In the genomic region with DNA sequence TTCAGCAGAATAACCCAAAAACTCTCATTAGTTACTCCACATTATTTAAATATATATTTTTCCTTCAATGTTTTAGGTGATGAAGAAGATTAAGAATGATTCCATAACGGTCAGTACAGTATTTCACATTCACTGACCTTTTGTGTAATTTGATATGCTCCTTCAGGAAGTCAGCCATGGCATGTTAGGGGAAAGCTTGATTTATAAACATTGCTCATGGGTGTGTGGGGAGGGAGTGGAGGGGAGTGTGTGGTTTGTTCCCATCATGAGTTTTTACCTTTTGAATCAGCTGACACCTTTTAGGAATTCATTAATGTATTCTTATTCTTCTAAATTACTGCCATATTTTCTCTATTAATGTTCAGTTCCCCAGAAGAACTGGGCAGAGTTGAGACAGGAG, we compare ENCODE assay signal across 18 cellular contexts.
"Had no signal": no experiment of that assay in that cellular context is flagged by ENCODE, and none has a peak within 500 bp of the region (broad histone marks: within the 10 kb centered on the region; RNA-seq: fewer than 3 reads in every experiment).

No MANE protein-coding gene starts in this region.

- H3K36me3 ChIP-seq: breast epithelium, right atrium auricular region, tibial nerve had no signal

- H3K36me3 Mint-ChIP-seq: activated naive CD4-positive, alpha-beta T cell treated with anti-CD3 and anti-CD28 coated beads, Interleukin-2, amount 10 ng/mL, durations not matched to agents 7 days and 5 days had no signal

- H3K27ac ChIP-seq: breast epithelium, right atrium auricular region, skin epidermis, tibial nerve had no signal

- H3K4me3 Mint-ChIP-seq: activated CD4-positive, alpha-beta T cell treated with anti-CD3 and anti-CD28 coated beads, Interleukin-2, amount 10 ng/mL, durations not matched to agents 24 days and 14 days; activated CD8-positive, alpha-beta T cell treated with anti-CD3 and anti-CD28 coated beads for 36 hours; activated naive CD4-positive, alpha-beta T cell treated with anti-CD3 and anti-CD28 coated beads, Interleukin-2, amount 10 ng/mL, durations not matched to agents 7 days and 5 days; activated naive CD8-positive, alpha-beta T cell treated with anti-CD3 and anti-CD28 coated beads, Interleukin-2, amount 50 U/mL, for 24 hours; activated T-cell treated with anti-CD3 and anti-CD28 coated beads, Interleukin-2, amount 50 U/mL, for 24 hours; effector memory CD8-positive, alpha-beta T cell; stimulated activated naive CD8-positive, alpha-beta T cell treated with anti-CD3 and anti-CD28 coated beads, Interleukin-15, Interleukin-2, amounts not matched to agents 100 ng/mL and 50 ng/mL, for 24 hours; T-helper 1 cell treated with Interleukin-12 subunit alpha and Interleukin-12 subunit beta and Interleukin-4 antibody, amounts not matched to agents 30 μg/mL and 1 μg/mL, for 36 hours had no signal

- H3K27ac Mint-ChIP-seq: activated CD4-positive, alpha-beta T cell treated with anti-CD3 and anti-CD28 coated beads, Interleukin-2, amount 10 ng/mL, durations not matched to agents 24 days and 14 days; activated CD8-positive, alpha-beta T cell treated with anti-CD3 and anti-CD28 coated beads for 36 hours; activated naive CD4-positive, alpha-beta T cell treated with anti-CD3 and anti-CD28 coated beads, Interleukin-2, amount 10 ng/mL, durations not matched to agents 7 days and 5 days; activated naive CD8-positive, alpha-beta T cell treated with anti-CD3 and anti-CD28 coated beads, Interleukin-2, amount 50 U/mL, for 24 hours; activated T-cell treated with anti-CD3 and anti-CD28 coated beads, Interleukin-2, amount 50 U/mL, for 24 hours; effector memory CD8-positive, alpha-beta T cell; progenitor cell of endocrine pancreas; stimulated activated naive CD8-positive, alpha-beta T cell treated with anti-CD3 and anti-CD28 coated beads, Interleukin-15, Interleukin-2, amounts not matched to agents 100 ng/mL and 50 ng/mL, for 24 hours; T-helper 1 cell treated with Interleukin-12 subunit alpha and Interleukin-12 subunit beta and Interleukin-4 antibody, amounts not matched to agents 30 μg/mL and 1 μg/mL, for 36 hours had no signal

- H3K27me3 ChIP-seq: right atrium auricular region, tibial nerve had no signal

- DNase-seq: activated CD4-positive, alpha-beta T cell treated with anti-CD3 and anti-CD28 coated beads, Interleukin-2, amount 10 ng/mL, durations not matched to agents 24 days and 14 days; activated CD8-positive, alpha-beta T cell treated with anti-CD3 and anti-CD28 coated beads for 36 hours; activated effector memory CD4-positive, alpha-beta T cell treated with Interleukin-2 at 50 U/mL for 16 hours; activated naive CD4-positive, alpha-beta T cell treated with anti-CD3 and anti-CD28 coated beads, Interleukin-2, amount 10 ng/mL, durations not matched to agents 7 days and 5 days; activated naive CD8-positive, alpha-beta T cell treated with anti-CD3 and anti-CD28 coated beads, Interleukin-2, amount 50 U/mL, for 24 hours; activated T-cell treated with anti-CD3 and anti-CD28 coated beads, Interleukin-2, amount 50 U/mL, for 24 hours; aorta; effector memory CD8-positive, alpha-beta T cell; islet precursor cell; stimulated activated CD4-positive, alpha-beta T cell treated with anti-CD3 and anti-CD28 coated beads, Interleukin-15, amount 100 ng/mL, for 24 hours; stimulated activated CD4-positive, alpha-beta T cell treated with anti-CD3 and anti-CD28 coated beads, Interleukin-2, amount 100 ng/mL, for 48 hours had no signal

- H3K9me3 Mint-ChIP-seq: activated CD4-positive, alpha-beta T cell treated with anti-CD3 and anti-CD28 coated beads, Interleukin-2, amount 10 ng/mL, durations not matched to agents 24 days and 14 days; activated naive CD4-positive, alpha-beta T cell treated with anti-CD3 and anti-CD28 coated beads, Interleukin-2, amount 10 ng/mL, durations not matched to agents 7 days and 5 days; activated naive CD8-positive, alpha-beta T cell treated with anti-CD3 and anti-CD28 coated beads, Interleukin-2, amount 50 U/mL, for 24 hours; effector memory CD8-positive, alpha-beta T cell; stimulated activated naive CD8-positive, alpha-beta T cell treated with anti-CD3 and anti-CD28 coated beads, Interleukin-15, Interleukin-2, amounts not matched to agents 100 ng/mL and 50 ng/mL, for 24 hours; T-helper 1 cell treated with Interleukin-12 subunit alpha and Interleukin-12 subunit beta and Interleukin-4 antibody, amounts not matched to agents 30 μg/mL and 1 μg/mL, for 36 hours had no signal

- H3K4me3 ChIP-seq: breast epithelium, right atrium auricular region, skin epidermis, tibial nerve had no signal

- H3K9me3 ChIP-seq: breast epithelium, right atrium auricular region had no signal

- H3K4me1 Mint-ChIP-seq: activated CD4-positive, alpha-beta T cell treated with anti-CD3 and anti-CD28 coated beads, Interleukin-2, amount 10 ng/mL, durations not matched to agents 24 days and 14 days; activated naive CD4-positive, alpha-beta T cell treated with anti-CD3 and anti-CD28 coated beads, Interleukin-2, amount 10 ng/mL, durations not matched to agents 7 days and 5 days; activated naive CD8-positive, alpha-beta T cell treated with anti-CD3 and anti-CD28 coated beads, Interleukin-2, amount 50 U/mL, for 24 hours had no signal

- H3K4me1 ChIP-seq: breast epithelium, right atrium auricular region, tibial nerve had no signal
